In the genomic region with DNA sequence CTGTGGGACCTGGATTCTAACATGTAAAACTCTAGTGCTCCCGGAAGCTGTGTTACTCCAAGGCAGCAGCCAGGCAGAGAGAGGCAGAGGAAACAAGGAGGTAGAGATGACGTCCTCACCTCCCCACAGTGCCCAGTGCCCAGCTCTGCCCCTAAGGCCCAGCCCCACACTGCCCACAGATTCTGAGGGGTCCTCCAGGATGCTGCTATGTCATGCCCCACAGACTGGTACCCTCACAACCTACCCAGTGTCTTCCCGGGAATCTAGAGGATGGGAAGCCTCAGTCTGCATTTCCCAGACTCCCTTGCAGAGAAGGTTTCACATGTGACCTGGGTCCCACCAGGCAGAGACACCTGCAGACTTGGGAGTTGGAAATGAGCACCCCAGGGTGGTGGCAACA, we compare ENCODE assay signal across 6 cellular contexts.
"Had no signal": no experiment of that assay in that cellular context is flagged by ENCODE, and none has a peak within 500 bp of the region (broad histone marks: within the 10 kb centered on the region; RNA-seq: fewer than 3 reads in every experiment).

No MANE protein-coding gene starts in this region.

- H3K4me1 Mint-ChIP-seq: IgD-negative memory B cell had no signal

- H3K27ac ChIP-seq: HL-60 had no signal

- ATAC-seq: HepG2, K562 had no signal

- H3K4me3 ChIP-seq: K562 had no signal

- H3K4me3 Mint-ChIP-seq: IgD-negative memory B cell had no signal

- DNase-seq: KBM-7, KG1 had no signal
